1 cellular context compared by ENCODE assay signal in genomic region chr6:714100-714499, GRCh38.
TF ChIP-seq lines count a peak whose summit lies in the region.

No MANE protein-coding gene starts in this region.

TF ChIP-seq in H1, 55 proteins besides CTCF, POLR2A, EP300 and RAD21:
- no peak for TF ChIP-seq CHD7 (IDR thresholded peaks at IDR 0.05; ENCODE audit: insufficient replicate concordance, low read length)
- no peak for TF ChIP-seq TEAD4 (IDR thresholded peaks at IDR 0.05; ENCODE audit: low read depth, low read length)
- TF ChIP-seq POLR2AphosphoS5 (IDR thresholded peaks at IDR 0.05; ENCODE audit: low read depth, low read length) = no peak
- TF ChIP-seq SIX5 (IDR thresholded peaks at IDR 0.05; ENCODE audit: low read depth, low read length) = no peak
- no peak for TF ChIP-seq JUND (IDR thresholded peaks at IDR 0.05; ENCODE audit: low read length)
- no peak for TF ChIP-seq KDM1A (IDR thresholded peaks at IDR 0.05; ENCODE audit: borderline replicate concordance, low read length)
- no peak for TF ChIP-seq CEBPB (IDR thresholded peaks at IDR 0.05; ENCODE audit: low read depth, low read length)
- TF ChIP-seq ZNF274 (IDR thresholded peaks at IDR 0.05; ENCODE audit: borderline replicate concordance, extremely low read depth, low read length) = no peak
- TF ChIP-seq CBX8 (IDR thresholded peaks at IDR 0.05; ENCODE audit: borderline replicate concordance, low read depth, low read length) = no peak
- TF ChIP-seq SRF (IDR thresholded peaks at IDR 0.05; ENCODE audit: low read depth, low read length) = no peak
- no peak for TF ChIP-seq JUN (IDR thresholded peaks at IDR 0.05; ENCODE audit: low read depth, low read length)
- TF ChIP-seq HDAC6 (IDR thresholded peaks at IDR 0.05; ENCODE audit: low read depth, low read length) = no peak
- no peak for TF ChIP-seq RFX5 (IDR thresholded peaks at IDR 0.05; ENCODE audit: borderline replicate concordance, low read depth, low read length)
- TF ChIP-seq TAF1 (IDR thresholded peaks at IDR 0.05; ENCODE audit: low read depth, low read length) = no peak
TF ChIP-seq in H1: peak in this region for 0.
